ENCODE assay signal across 7 cellular contexts in the genomic region with DNA sequence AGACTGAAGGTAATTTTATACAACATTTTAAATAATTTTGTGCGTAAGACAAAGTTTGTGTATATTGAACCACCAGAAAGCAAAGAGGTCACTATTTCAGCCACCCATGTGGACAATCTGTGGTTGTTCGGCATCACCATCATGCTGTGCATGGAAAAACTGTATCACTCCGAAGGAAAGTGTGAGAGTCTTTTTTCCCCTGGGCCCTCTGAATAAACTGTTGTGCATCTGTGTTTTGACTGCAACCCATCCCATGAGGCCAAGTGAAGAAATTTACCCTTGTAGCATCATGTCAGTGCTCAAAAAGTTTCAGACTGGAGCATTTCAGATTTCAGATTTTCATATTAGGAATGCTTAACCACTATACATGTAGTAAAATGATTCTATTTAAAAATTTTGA.
"Had no signal": no experiment of that assay in that cellular context is flagged by ENCODE, and none has a peak within 500 bp of the region (broad histone marks: within the 10 kb centered on the region; RNA-seq: fewer than 3 reads in every experiment).

No MANE protein-coding gene starts in this region.

- H3K27ac ChIP-seq: HL-60, KMS-11 had no signal

- DNase-seq: IMR-90, KBM-7, KG1 had no signal

- H3K4me3 ChIP-seq: K562 had no signal

- ATAC-seq: HepG2, K562 had no signal
